17 cellular contexts compared by ENCODE assay signal in the genomic region with DNA sequence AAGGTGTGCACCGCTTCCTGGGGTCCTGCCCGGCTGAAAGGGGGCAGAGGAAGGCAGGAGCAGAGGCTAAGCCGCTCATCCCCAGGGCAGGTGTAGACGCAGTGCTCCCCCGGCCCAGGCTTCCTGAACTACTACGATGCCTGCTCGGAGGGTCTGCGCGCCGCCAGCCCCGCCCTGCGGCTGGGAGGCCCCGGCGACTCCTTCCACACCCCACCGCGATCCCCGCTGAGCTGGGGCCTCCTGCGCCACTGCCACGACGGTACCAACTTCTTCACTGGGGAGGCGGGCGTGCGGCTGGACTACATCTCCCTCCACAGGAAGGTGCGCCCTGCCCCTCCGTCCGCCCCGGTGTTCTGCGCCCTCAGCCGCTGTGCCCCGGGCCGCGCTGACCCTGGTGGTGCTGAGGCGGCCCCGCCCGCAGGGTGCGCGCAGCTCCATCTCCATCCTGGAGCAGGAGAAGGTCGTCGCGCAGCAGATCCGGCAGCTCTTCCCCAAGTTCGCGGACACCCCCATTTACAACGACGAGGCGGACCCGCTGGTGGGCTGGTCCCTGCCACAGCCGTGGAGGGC. TPM values are rescaled to one million over a fixed set of nuclear protein-coding genes. Genes with fewer than 3 reads are reported as not detected.
DNase-seq lines count a peak whose midpoint lies in the region; ATAC-seq and TF ChIP-seq lines count a peak whose summit lies in the region.
"Had no signal": no experiment of that assay in that cellular context is flagged by ENCODE, and none has a peak within 500 bp of the region (broad histone marks: within the 10 kb centered on the region; RNA-seq: fewer than 3 reads in every experiment).

No MANE protein-coding gene starts in this region.

- peak overlapping the region in 1 of 7 donors; percentile 29 for H3K27ac Mint-ChIP-seq in CD4-positive, alpha-beta memory T cell
- H3K27ac Mint-ChIP-seq: CD8-positive, alpha-beta T cell had no signal

- no peaks in the 10 kb centered on the region for H3K36me3 ChIP-seq in iPS-15b (ENCODE audit: control insufficient read depth, insufficient read depth, low read length)
- no peaks in the 10 kb centered on the region for H3K36me3 ChIP-seq in CD4-positive, alpha-beta memory T cell (ENCODE audit: insufficient read depth, low read length)

- peak; percentile 50 for DNase-seq in Right ventricle myocardium inferior (ENCODE audit: missing footprints)
- DNase-seq in left ventricle myocardium superior = no peak
- no peak for DNase-seq in NCI-H82 (lab: John Stamatoyannopoulos, UW)
- no peak for DNase-seq in stimulated activated CD4-positive, alpha-beta T cell treated with anti-CD3 and anti-CD28 coated beads, Interleukin-1b, Interleukin-23, amount 100 ng/mL, for 48 hours
- no peak for DNase-seq in NCI-H1417 treated with DMSO at 0.1 percent for 48 hours (lab: John Stamatoyannopoulos, UW)
- DNase-seq in CD4-positive, alpha-beta memory T cell = no peak
- DNase-seq: 8988T; CD8-positive, alpha-beta T cell; NCI-H1436 treated with DMSO at 0.1 percent for 48 hours; NCI-H2081 treated with DMSO at 0.1 percent for 48 hours; NCI-H510A; NCI-H774; SW 1271 had no signal

- no peak for TF ChIP-seq EP300 in Ishikawa (IDR thresholded peaks at IDR 0.05; ENCODE audit: borderline replicate concordance)

- no peaks in the 10 kb centered on the region for H3K4me1 ChIP-seq in iPS-15b (ENCODE audit: control insufficient read depth, insufficient read depth, low read length)
- peaks cover 12% of the 10 kb centered on the region for H3K4me1 ChIP-seq in CD4-positive, alpha-beta memory T cell (ENCODE audit: insufficient read depth, low read length)

- no peak for TF ChIP-seq RAD21 in Ishikawa (IDR thresholded peaks at IDR 0.05; ENCODE audit: low read depth)

- H3K9me3 ChIP-seq in iPS-15b (ENCODE audit: control insufficient read depth, insufficient read depth, low read length) = no peaks in the 10 kb centered on the region
- H3K9me3 ChIP-seq in CD4-positive, alpha-beta memory T cell (ENCODE audit: control insufficient read depth in 1 of 2, low read length in 2 of 2) = no peaks in the 10 kb centered on the region

- no peak overlapping the region for H3K4me3 Mint-ChIP-seq in CD4-positive, alpha-beta memory T cell
- H3K4me3 Mint-ChIP-seq: CD8-positive, alpha-beta T cell had no signal

- H3K9ac ChIP-seq in iPS-15b (ENCODE audit: low read depth, low read length) = no peak overlapping the region

- H3K4me3 ChIP-seq in iPS-15b (ENCODE audit: low read depth, low read length) = peak overlapping the region; percentile 8
- no peak overlapping the region for H3K4me3 ChIP-seq in CD4-positive, alpha-beta memory T cell (ENCODE audit: low read length in 2 of 2)

- intact Hi-C loops in Right ventricle myocardium inferior (cut with DNase I) (no loop called here), left ventricle myocardium superior (cut with micrococcal nuclease) (no loop called here)
- intact Hi-C loops in CD4-positive, alpha-beta memory T cell (cut with micrococcal nuclease) = no loop called here

- peaks cover 66% of the 10 kb centered on the region for H3K27me3 ChIP-seq in iPS-15b (ENCODE audit: control insufficient read depth, insufficient read depth, low read length)
- peaks cover 6% of the 10 kb centered on the region for H3K27me3 ChIP-seq in CD4-positive, alpha-beta memory T cell (ENCODE audit: insufficient read depth, low read length)

- peaks cover 0 to 13% (median 6%) of the 10 kb centered on the region in 4 donors for H3K4me1 Mint-ChIP-seq in CD4-positive, alpha-beta memory T cell

- H3K36me3 Mint-ChIP-seq in CD4-positive, alpha-beta memory T cell = no peaks in the 10 kb centered on the region
- H3K36me3 Mint-ChIP-seq: CD8-positive, alpha-beta T cell had no signal

- H3K27me3 Mint-ChIP-seq in CD4-positive, alpha-beta memory T cell = peaks cover 19 to 21% of the 10 kb centered on the region in 2 donors

- CTCF ChIA-PET in CD4-positive, alpha-beta memory T cell (lab: Charles Lee; ENCODE audit: partially characterized antibody) = no interaction called here

- POLR2A ChIA-PET in CD4-positive, alpha-beta memory T cell (lab: Charles Lee; ENCODE audit: partially characterized antibody) = no interaction called here

- H3K9me3 Mint-ChIP-seq in CD4-positive, alpha-beta memory T cell = peaks cover 0 to 1% (median 0%) of the 10 kb centered on the region in 8 donors
- H3K9me3 Mint-ChIP-seq: CD8-positive, alpha-beta T cell had no signal

- ATAC-seq in Right ventricle myocardium inferior (no peak), left ventricle myocardium superior (no peak)
- ATAC-seq: CD8-positive, alpha-beta T cell had no signal

- no peak overlapping the region for H3K27ac ChIP-seq in CD4-positive, alpha-beta memory T cell (ENCODE audit: low read depth, low read length)

TF ChIP-seq in Ishikawa, 13 proteins besides CTCF, POLR2A, EP300 and RAD21:
- TF ChIP-seq ZBTB7A (IDR thresholded peaks at IDR 0.05; ENCODE audit: low read depth) (0 out of 2 replicates have a peak, but pooled peaks have one; percentile 32), EGR1 (IDR thresholded peaks at IDR 0.05) (no peak)

RNA-seq across cellular contexts. Expression of a gene that starts 8.4 kb away (rescaled TPM):
- total RNA-seq in Right ventricle myocardium inferior = not detected
- not detected for total RNA-seq in left ventricle myocardium superior
- 1 to 10 TPM in 1 of 2 experiments, under 1 TPM in 1; 0.55 to 1.6 TPM for total RNA-seq in CD4-positive, alpha-beta memory T cell
- polyA plus RNA-seq in CD4-positive, alpha-beta memory T cell = 1 to 10 TPM in 1 of 2 donors, under 1 TPM in 1; 0.59 to 1.0 TPM
- total RNA-seq: SK-MEL-5 had no signal
- polyA plus RNA-seq: BJ had no signal

RNA-seq across cellular contexts. Expression of a gene that starts 9.8 kb away (rescaled TPM):
- total RNA-seq in Right ventricle myocardium inferior (21.0 TPM), left ventricle myocardium superior (26.6 TPM)
- total RNA-seq in CD4-positive, alpha-beta memory T cell = 10 to 100 TPM; 22.4 TPM
- 1 to 10 TPM in 1 of 2 donors, under 1 TPM in 1; 0.64 to 2.3 TPM for polyA plus RNA-seq in CD4-positive, alpha-beta memory T cell

RNA-seq across cellular contexts. Expression of a gene that starts 14.8 kb away (rescaled TPM):
- total RNA-seq in Right ventricle myocardium inferior (8.6 TPM), left ventricle myocardium superior (8.7 TPM)
- total RNA-seq in CD4-positive, alpha-beta memory T cell = 10 to 100 TPM; 63.0 to 64.1 TPM
- 10 to 100 TPM in 1 of 2 donors, 1 to 10 TPM in 1; 5.0 to 14.4 TPM for polyA plus RNA-seq in CD4-positive, alpha-beta memory T cell

RNA-seq across cellular contexts. Expression of a gene that starts 28.3 kb away (rescaled TPM):
- 3.8 TPM for total RNA-seq in Right ventricle myocardium inferior
- total RNA-seq in left ventricle myocardium superior = 3.6 TPM
- total RNA-seq in CD4-positive, alpha-beta memory T cell = 10 to 100 TPM; 25.9 to 29.6 TPM
- polyA plus RNA-seq in CD4-positive, alpha-beta memory T cell = 10 to 100 TPM in 1 of 2 donors, 1 to 10 TPM in 1; 1.9 to 10.6 TPM
